In genomic region chr7:12719141-12719919, GRCh38 we compare ENCODE assay signal across 10 cellular contexts. TPM values are rescaled to one million over a fixed set of nuclear protein-coding genes. Genes with fewer than 3 reads are reported as not detected.
DNase-seq lines count a peak whose midpoint lies in the region; ATAC-seq and TF ChIP-seq lines count a peak whose summit lies in the region.
"Had no signal": no experiment of that assay in that cellular context is flagged by ENCODE, and none has a peak within 500 bp of the region (broad histone marks: within the 10 kb centered on the region; RNA-seq: fewer than 3 reads in every experiment).

No MANE protein-coding gene starts in this region.

- peak overlapping the region; percentile 30 to 60 (median 42) for H3K27ac ChIP-seq in transverse colon

- peak overlapping the region; percentile 75 for H3K27ac Mint-ChIP-seq in activated naive CD8-positive, alpha-beta T cell treated with anti-CD3 and anti-CD28 coated beads, Interleukin-2, amount 50 U/mL, for 24 hours
- H3K27ac Mint-ChIP-seq in activated naive CD4-positive, alpha-beta T cell treated with anti-CD3 and anti-CD28 coated beads for 36 hours: no peak overlapping the region

- ATAC-seq in activated T-cell treated with anti-CD3 and anti-CD28 coated beads, Interleukin-2, amount 50 U/mL, for 4 hours: peak; percentile 53 to 58
- ATAC-seq in activated naive CD8-positive, alpha-beta T cell treated with anti-CD3 and anti-CD28 coated beads, Interleukin-2, amount 50 U/mL, for 24 hours: peak; percentile 56
- ATAC-seq in HG03457 (IDR thresholded peaks at IDR 0.05; ENCODE audit: unreplicated experiment): no peak

- no peak for DNase-seq in activated T-cell treated with anti-CD3 and anti-CD28 coated beads, Interleukin-2, amount 50 U/mL, for 4 hours
- DNase-seq in activated T-cell treated with anti-CD3 and anti-CD28 coated beads, Interleukin-2, amount 50 U/mL, for 48 hours: no peak
- no peak for DNase-seq in activated naive CD8-positive, alpha-beta T cell treated with anti-CD3 and anti-CD28 coated beads, Interleukin-2, amount 50 U/mL, for 24 hours
- peak; percentile 59 for DNase-seq in kidney glomerular epithelial cell (lab: John Stamatoyannopoulos, UW)
- no peak for DNase-seq in transverse colon
- DNase-seq in UCSD-AML1 (lab: John Stamatoyannopoulos, UW; ENCODE audit: unreplicated experiment): no peak
- no peak for DNase-seq in activated naive CD4-positive, alpha-beta T cell treated with anti-CD3 and anti-CD28 coated beads for 36 hours
- DNase-seq: activated CD8-positive, alpha-beta memory T cell treated with anti-CD3 and anti-CD28 coated beads for 24 hours; NCI-H2029 had no signal

- in situ Hi-C loops in transverse colon (cut with MboI; ENCODE audit: low pct_ligation_motif_present in 1 of 4, low pct_unique_long_range_greater_than_20kb in 1 of 4, low sequenced_read_pairs in 3 of 4): no loop called here

- no peak for TF ChIP-seq CTCF in transverse colon (IDR thresholded peaks at IDR 0.05)

- H3K4me1 ChIP-seq in transverse colon: peaks cover 16 to 49% (median 24%) of the 10 kb centered on the region in 4 donors

- H3K4me3 ChIP-seq in transverse colon: no peak overlapping the region

- H3K9me3 Mint-ChIP-seq in activated T-cell treated with anti-CD3 and anti-CD28 coated beads, Interleukin-2, amount 50 U/mL, for 4 hours: no peaks in the 10 kb centered on the region
- no peaks in the 10 kb centered on the region for H3K9me3 Mint-ChIP-seq in activated naive CD8-positive, alpha-beta T cell treated with anti-CD3 and anti-CD28 coated beads, Interleukin-2, amount 50 U/mL, for 24 hours
- H3K9me3 Mint-ChIP-seq in activated naive CD4-positive, alpha-beta T cell treated with anti-CD3 and anti-CD28 coated beads for 36 hours: no peaks in the 10 kb centered on the region

- 22 to 54% methylated on average over 4 to 5 of the region's 5 CpGs for WGBS in transverse colon (ENCODE audit: low coverage in 1 of 2), 2 donors

- peaks cover 38% of the 10 kb centered on the region for H3K4me1 Mint-ChIP-seq in activated T-cell treated with anti-CD3 and anti-CD28 coated beads, Interleukin-2, amount 50 U/mL, for 4 hours (ENCODE audit: low read depth)
- peaks cover 49% of the 10 kb centered on the region for H3K4me1 Mint-ChIP-seq in activated naive CD8-positive, alpha-beta T cell treated with anti-CD3 and anti-CD28 coated beads, Interleukin-2, amount 50 U/mL, for 24 hours
- H3K4me1 Mint-ChIP-seq in activated naive CD4-positive, alpha-beta T cell treated with anti-CD3 and anti-CD28 coated beads for 36 hours (ENCODE audit: low read depth): peaks cover 25% of the 10 kb centered on the region

- H3K36me3 Mint-ChIP-seq in activated T-cell treated with anti-CD3 and anti-CD28 coated beads, Interleukin-2, amount 50 U/mL, for 4 hours (ENCODE audit: insufficient read depth): no peaks in the 10 kb centered on the region
- no peaks in the 10 kb centered on the region for H3K36me3 Mint-ChIP-seq in activated naive CD8-positive, alpha-beta T cell treated with anti-CD3 and anti-CD28 coated beads, Interleukin-2, amount 50 U/mL, for 24 hours (ENCODE audit: low read depth)
- no peaks in the 10 kb centered on the region for H3K36me3 Mint-ChIP-seq in activated naive CD4-positive, alpha-beta T cell treated with anti-CD3 and anti-CD28 coated beads for 36 hours (ENCODE audit: low read depth)

- no peak for TF ChIP-seq EP300 in transverse colon (IDR thresholded peaks at IDR 0.05; ENCODE audit: low read depth)

- no peaks in the 10 kb centered on the region for H3K36me3 ChIP-seq in transverse colon

- H3K9me3 ChIP-seq in transverse colon: no peaks in the 10 kb centered on the region

- intact Hi-C loops in transverse colon (cut with DNase I; ENCODE audit: low total_unique reads): no loop called here
- intact Hi-C loops in activated naive CD4-positive, alpha-beta T cell treated with anti-CD3 and anti-CD28 coated beads for 36 hours (cut with micrococcal nuclease): loop anchor here (1.0 kb wide), 1 partner anchor 33 kb away; no protein-coding TSS in a partner anchor

- H3K27me3 Mint-ChIP-seq in activated T-cell treated with anti-CD3 and anti-CD28 coated beads, Interleukin-2, amount 50 U/mL, for 4 hours (ENCODE audit: low read depth): no peaks in the 10 kb centered on the region
- no peaks in the 10 kb centered on the region for H3K27me3 Mint-ChIP-seq in activated naive CD8-positive, alpha-beta T cell treated with anti-CD3 and anti-CD28 coated beads, Interleukin-2, amount 50 U/mL, for 24 hours
- H3K27me3 Mint-ChIP-seq in activated naive CD4-positive, alpha-beta T cell treated with anti-CD3 and anti-CD28 coated beads for 36 hours (ENCODE audit: low read depth): no peaks in the 10 kb centered on the region

- CTCF ChIA-PET in activated naive CD4-positive, alpha-beta T cell treated with anti-CD3 and anti-CD28 coated beads for 36 hours (lab: Charles Lee): interaction anchor here (0.5 to 1.0 kb wide), 2 partner anchors 10 to 32 kb away, joined by 3 to 5 read pairs; partner anchors contain the start of gene ARL4A

- H3K4me3 Mint-ChIP-seq in activated T-cell treated with anti-CD3 and anti-CD28 coated beads, Interleukin-2, amount 50 U/mL, for 4 hours: no peak overlapping the region
- H3K4me3 Mint-ChIP-seq in activated naive CD8-positive, alpha-beta T cell treated with anti-CD3 and anti-CD28 coated beads, Interleukin-2, amount 50 U/mL, for 24 hours: no peak overlapping the region
- H3K4me3 Mint-ChIP-seq in activated naive CD4-positive, alpha-beta T cell treated with anti-CD3 and anti-CD28 coated beads for 36 hours: no peak overlapping the region

- no peak for TF ChIP-seq POLR2A in transverse colon (IDR thresholded peaks at IDR 0.05)

- H3K27me3 ChIP-seq in transverse colon: no peaks in the 10 kb centered on the region

RNA-seq across cellular contexts. Expression of gene ARL4A, which starts 31.9 kb away (rescaled TPM):
- 10 to 100 TPM; 10.9 to 14.5 (median 11.8) TPM for total RNA-seq in activated T-cell treated with anti-CD3 and anti-CD28 coated beads, Interleukin-2, amount 50 U/mL, for 4 hours
- total RNA-seq in transverse colon: 100 to 1,000 TPM in 1 of 4 donors, 10 to 100 TPM in 3; 10.5 to 135 (median 74.9) TPM
- 10 to 100 TPM in 1 of 2 experiments, 1 to 10 TPM in 1; 8.1 to 10.0 TPM for total RNA-seq in activated naive CD4-positive, alpha-beta T cell treated with anti-CD3 and anti-CD28 coated beads for 36 hours
